In the genomic region with DNA sequence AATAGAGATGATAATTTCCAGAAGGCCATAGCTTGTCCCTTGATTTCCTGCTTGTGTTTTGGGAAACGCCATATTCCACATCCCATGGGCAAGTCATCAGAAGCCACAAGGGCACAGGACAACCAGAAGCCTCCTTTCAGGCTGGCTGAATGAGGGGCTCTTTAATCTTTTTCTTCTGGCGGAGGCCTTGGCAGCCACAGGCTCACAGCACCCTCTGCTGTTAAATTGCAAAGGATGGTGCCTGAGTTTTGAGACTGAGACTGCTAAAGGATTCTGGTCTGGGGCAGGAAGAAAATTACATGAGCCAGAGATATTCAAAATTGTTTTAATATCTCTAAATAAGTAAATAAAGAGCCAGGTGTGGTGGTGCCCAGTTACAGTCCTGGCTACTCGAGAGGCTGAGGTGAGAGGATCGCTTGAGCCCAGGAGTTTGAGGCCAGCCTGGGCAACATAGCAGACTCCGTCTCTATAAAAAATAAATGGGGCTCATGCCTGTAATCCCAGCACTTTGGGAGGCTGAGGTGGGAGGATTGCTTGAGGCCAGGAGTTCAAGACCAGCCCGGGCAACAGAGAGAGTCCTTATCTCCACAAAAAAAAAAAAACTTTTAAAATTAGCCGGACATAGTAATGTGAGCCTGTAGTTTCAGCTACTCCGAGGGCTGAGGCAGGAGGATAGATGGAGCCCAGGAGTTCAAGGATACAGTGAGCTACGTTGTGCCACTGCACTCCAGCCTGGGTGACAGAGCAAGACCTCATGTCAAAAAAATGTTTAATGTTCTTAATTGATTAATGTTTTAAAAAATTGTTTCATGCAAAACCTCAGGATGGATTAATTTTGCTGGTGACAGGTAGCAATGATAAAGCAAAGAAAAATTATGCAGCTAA, we compare ENCODE assay signal across 10 cellular contexts. TPM values are rescaled to one million over a fixed set of nuclear protein-coding genes. Genes with fewer than 3 reads are reported as not detected.
DNase-seq lines count a peak whose midpoint lies in the region; ATAC-seq and TF ChIP-seq lines count a peak whose summit lies in the region.
"Had no signal": no experiment of that assay in that cellular context is flagged by ENCODE, and none has a peak within 500 bp of the region (broad histone marks: within the 10 kb centered on the region; RNA-seq: fewer than 3 reads in every experiment).

No MANE protein-coding gene starts in this region.

- H3K4me1 ChIP-seq in Loucy (ENCODE audit: insufficient read depth, low read length, poor library complexity, severe bottlenecking) (no peaks in the 10 kb centered on the region), liver (ENCODE audit: control insufficient read depth in 4 of 4, insufficient read depth in 4 of 4, low read length in 3 of 4) (no peaks in the 10 kb centered on the region), thyroid gland (no peaks in the 10 kb centered on the region)

- ATAC-seq in HG02870 (IDR thresholded peaks at IDR 0.05; ENCODE audit: unreplicated experiment) = no peak

- WGBS in liver = 41% methylated on average over 9 of the region's 9 CpGs
- 35 to 39% methylated on average over 9 of the region's 9 CpGs for WGBS in thyroid gland, 2 donors

- no peak overlapping the region for H3K27ac ChIP-seq in liver (ENCODE audit: low read depth in 1 of 2, low read length in 2 of 2)
- no peak overlapping the region for H3K27ac ChIP-seq in thyroid gland

- H2AFZ ChIP-seq in Loucy (ENCODE audit: low read length) = peak overlapping the region; percentile 34; the same call in 1 of the 2 replicates

- H3K79me2 ChIP-seq in Loucy (ENCODE audit: insufficient read depth, low read length) = no peaks in the 10 kb centered on the region

- TF ChIP-seq CTCF in Loucy (conservative IDR thresholded peaks at IDR 0.05; ENCODE audit: low read length) (peak; percentile 79), chondrocyte (IDR thresholded peaks at IDR 0.05) (peak; percentile 87), liver (IDR thresholded peaks at IDR 0.05; ENCODE audit: low read depth, low read length, missing input control) (peak; percentile 66), thyroid gland (IDR thresholded peaks at IDR 0.05) (peak; percentile 23 to 78 (median 62))

- H3K27ac Mint-ChIP-seq in chondrocyte (ENCODE audit: unreplicated experiment) = no peak overlapping the region
- H3K27ac Mint-ChIP-seq: activated naive CD8-positive, alpha-beta T cell; CD4-positive, alpha-beta T cell had no signal

- no peak overlapping the region for H3K4me3 Mint-ChIP-seq in chondrocyte (ENCODE audit: unreplicated experiment)
- H3K4me3 Mint-ChIP-seq: activated naive CD8-positive, alpha-beta T cell; CD4-positive, alpha-beta T cell had no signal

- H3K9me2 ChIP-seq in Loucy (replicated peaks; ENCODE audit: low read depth, low read length) = no peaks in the 10 kb centered on the region

- H3K9me3 Mint-ChIP-seq in chondrocyte (ENCODE audit: low read depth) = no peaks in the 10 kb centered on the region
- H3K9me3 Mint-ChIP-seq: CD4-positive, alpha-beta T cell had no signal

- H3K4me3 ChIP-seq in Loucy (ENCODE audit: low read length, poor library complexity, severe bottlenecking) (no peak overlapping the region), liver (ENCODE audit: low read depth in 1 of 3, low read length in 3 of 3) (no peak overlapping the region), thyroid gland (replicated peaks in 1 of 3) (no peak overlapping the region)

- no peaks in the 10 kb centered on the region for H3K4me1 Mint-ChIP-seq in chondrocyte (ENCODE audit: low read depth)

- H3K9me3 ChIP-seq in Loucy (ENCODE audit: insufficient read depth, low read depth, low read length) (no peaks in the 10 kb centered on the region), liver (ENCODE audit: control insufficient read depth in 4 of 4, low read length in 3 of 4) (no peaks in the 10 kb centered on the region), thyroid gland (no peaks in the 10 kb centered on the region)

- no peaks in the 10 kb centered on the region for H4K20me1 ChIP-seq in Loucy (ENCODE audit: insufficient read depth, low read length, poor library complexity, severe bottlenecking)

- H3K27me3 ChIP-seq in Loucy (ENCODE audit: insufficient read depth, low read length, poor library complexity, severe bottlenecking) = no peaks in the 10 kb centered on the region
- no peaks in the 10 kb centered on the region for H3K27me3 ChIP-seq in liver (ENCODE audit: control insufficient read depth in 4 of 4, insufficient read depth in 4 of 4, low read length in 3 of 4)
- no peaks in the 10 kb centered on the region for H3K27me3 ChIP-seq in thyroid gland

- peak; percentile 91 to 92 for TF ChIP-seq RAD21 in liver (IDR thresholded peaks at IDR 0.05)

- no peaks in the 10 kb centered on the region for H3K36me3 Mint-ChIP-seq in chondrocyte (ENCODE audit: low read depth)
- H3K36me3 Mint-ChIP-seq: activated naive CD8-positive, alpha-beta T cell had no signal

- no peaks in the 10 kb centered on the region for H3F3A ChIP-seq in Loucy (ENCODE audit: low read depth)

- H3K9ac ChIP-seq in Loucy (ENCODE audit: low read depth, low read length, poor library complexity, severe bottlenecking) (no peak overlapping the region), liver (ENCODE audit: low read depth in 1 of 2, low read length in 2 of 2) (no peak overlapping the region)

- TF ChIP-seq POLR2A in thyroid gland (IDR thresholded peaks at IDR 0.05) = no peak

- no peak overlapping the region for H3K4me2 ChIP-seq in Loucy (ENCODE audit: low read depth, low read length, poor library complexity, severe bottlenecking)

- intact Hi-C loops in thyroid gland (cut with DNase I) = loop anchor here (5.0 kb wide), 1 partner anchor 91 kb away; no protein-coding TSS in a partner anchor

- peaks cover 7% of the 10 kb centered on the region for H3K27me3 Mint-ChIP-seq in chondrocyte (ENCODE audit: low read depth)

- DNase-seq in NCI-H2171 treated with DMSO at 0.1 percent for 48 hours (lab: John Stamatoyannopoulos, UW) = peak; percentile 42
- DNase-seq in NCI-H2171 (lab: John Stamatoyannopoulos, UW) = no peak
- DNase-seq in SK-N-DZ (ENCODE audit: low spot score) = peak; percentile 70
- DNase-seq in chondrocyte (ENCODE audit: low spot score) = no peak
- peak; percentile 37 to 45 for DNase-seq in thyroid gland

- H3K36me3 ChIP-seq in Loucy (ENCODE audit: insufficient read depth, low read length) (no peaks in the 10 kb centered on the region), liver (ENCODE audit: control insufficient read depth in 4 of 4, insufficient read depth in 3 of 4, low read depth in 1 of 4, low read length in 3 of 4) (no peaks in the 10 kb centered on the region), thyroid gland (no peaks in the 10 kb centered on the region)

TF ChIP-seq in liver, 16 proteins besides CTCF, POLR2A, EP300 and RAD21:
- TF ChIP-seq FOXA1 (IDR thresholded peaks at IDR 0.05) (no peak), HNF4G (IDR thresholded peaks at IDR 0.05) (no peak)

RNA-seq across cellular contexts. Expression of a gene that starts 26.3 kb away (rescaled TPM):
- polyA plus RNA-seq in SK-N-DZ (2014; cell fraction: cytosol; rRNA removed) = 63.7 and 73.7 TPM in 2 replicates
- 72.6 and 80.7 TPM in 2 replicates for polyA plus RNA-seq in SK-N-DZ (2014; cell fraction: nucleus; rRNA removed)
- 39.1 to 44.4 TPM (median 44.0 TPM) in 3 replicates for total RNA-seq in chondrocyte
- 10 to 100 TPM in 1 of 2 donors, 1 to 10 TPM in 1; 8.2 to 17.8 TPM for total RNA-seq in liver
- 10 to 100 TPM; 21.3 to 25.2 TPM for polyA plus RNA-seq in liver
- total RNA-seq in thyroid gland = 10 to 100 TPM; 25.6 to 37.9 (median 32.5) TPM

RNA-seq across cellular contexts. Expression of a gene that starts 37.4 kb away (rescaled TPM):
- polyA plus RNA-seq in SK-N-DZ (2014; cell fraction: cytosol; rRNA removed) = not detected in 2 replicates
- polyA plus RNA-seq in SK-N-DZ (2014; cell fraction: nucleus; rRNA removed) = not detected in 2 replicates
- total RNA-seq in chondrocyte (not detected in 3 replicates), liver (100 to 1,000 TPM in 1 of 2 donors, 10 to 100 TPM in 1; 23.8 to 271 TPM), thyroid gland (not detected)
- 100 to 1,000 TPM in 1 of 2 donors, 10 to 100 TPM in 1; 84.7 to 144 TPM for polyA plus RNA-seq in liver
- total RNA-seq: CD4-positive, alpha-beta T cell had no signal

RNA-seq across cellular contexts. Expression of a gene that starts 41.9 kb away (rescaled TPM):
- polyA plus RNA-seq in SK-N-DZ (2014; cell fraction: cytosol; rRNA removed) = 6.9 and 8.8 TPM in 2 replicates
- 7.4 and 8.6 TPM in 2 replicates for polyA plus RNA-seq in SK-N-DZ (2014; cell fraction: nucleus; rRNA removed)
- total RNA-seq in chondrocyte = 1.2 to 5.7 TPM (median 3.9 TPM) in 3 replicates
- total RNA-seq in liver = under 1 TPM; 0.08 to 0.19 TPM
- polyA plus RNA-seq in liver = under 1 TPM in 1 of 2 donors, not detected in 1; 0.13 TPM
- total RNA-seq in thyroid gland = under 1 TPM in 3 of 4 donors, not detected in 1; 0.11 to 0.75 (median 0.54) TPM

RNA-seq across cellular contexts. Expression of a gene that starts 42.4 kb away (rescaled TPM):
- polyA plus RNA-seq in SK-N-DZ (2014; cell fraction: cytosol; rRNA removed) = 6.4 and 6.5 TPM in 2 replicates
- polyA plus RNA-seq in SK-N-DZ (2014; cell fraction: nucleus; rRNA removed) = 2.6 and 5.0 TPM in 2 replicates
- total RNA-seq in chondrocyte (11.2 to 13.1 TPM (median 11.3 TPM) in 3 replicates), liver (1 to 10 TPM; 5.6 to 8.1 TPM), thyroid gland (10 to 100 TPM; 25.8 to 31.9 (median 28.4) TPM)
- 1 to 10 TPM; 2.9 to 3.2 TPM for polyA plus RNA-seq in liver

Comparison
In these comparisons a context has a peak if more than half of its experiments do, and no peak if none do; other contexts are left out.
1. DNase-seq: peak in NCI-H2171 treated with DMSO at 0.1 percent for 48 hours (single experiment), SK-N-DZ (single experiment) and thyroid gland (2 of 2); none in NCI-H2171 (single experiment) and chondrocyte (single experiment).
2. RNA of a gene that starts 37.4 kb away (total RNA-seq): 23.8 to 271 TPM in liver; not detected in chondrocyte and not detected in thyroid gland; every median in the first group is over 10 times any median in the second.
3. Peak in every context shown above with its lines, with median percentiles within 50 percentile points of each other: CTCF ChIP-seq.